In the genomic region with DNA sequence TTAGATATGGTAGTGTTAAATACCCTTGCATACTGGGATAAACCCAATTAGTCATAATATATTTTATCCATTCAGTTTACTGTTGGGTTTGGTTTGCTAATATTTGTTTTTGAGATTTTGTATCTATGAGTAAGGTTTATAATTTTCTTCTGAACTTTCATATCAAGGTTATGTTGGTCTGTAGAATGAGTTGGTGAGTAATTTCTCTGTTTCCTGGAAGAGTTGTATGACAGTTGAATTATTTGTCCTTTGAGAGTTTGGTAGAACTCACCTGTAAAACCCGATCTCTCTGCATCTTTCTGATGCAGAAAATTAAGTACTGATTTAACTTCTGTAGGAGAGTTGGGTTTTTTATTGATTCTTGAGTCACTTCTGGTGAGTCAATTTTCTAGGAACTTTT, we compare ENCODE assay signal across 20 cellular contexts. TPM values are rescaled to one million over a fixed set of nuclear protein-coding genes. Genes with fewer than 3 reads are reported as not detected.
A peak's percentile ranks its signal among the peaks of the same experiment; 100 is the strongest.
DNase-seq lines count a peak whose midpoint lies in the region; ATAC-seq and TF ChIP-seq lines count a peak whose summit lies in the region.
"Had no signal": no experiment of that assay in that cellular context is flagged by ENCODE, and none has a peak within 500 bp of the region (broad histone marks: within the 10 kb centered on the region; RNA-seq: fewer than 3 reads in every experiment).

No MANE protein-coding gene starts in this region.

- H3K9me3 ChIP-seq in HCT116 (ENCODE audit: control insufficient read depth in 1 of 2, insufficient read depth in 1 of 2, low read depth in 1 of 2, low read length in 2 of 2), result no peaks in the 10 kb centered on the region
- H3K9me3 ChIP-seq in body of pancreas, result no peaks in the 10 kb centered on the region
- no peaks in the 10 kb centered on the region for H3K9me3 ChIP-seq in hepatocyte (ENCODE audit: low read depth)

- H3K9me2 ChIP-seq in HCT116 (ENCODE audit: insufficient read depth), result no peaks in the 10 kb centered on the region
- H3K9me2 ChIP-seq in hepatocyte (replicated peaks; ENCODE audit: insufficient read depth), result no peaks in the 10 kb centered on the region

- no peaks in the 10 kb centered on the region for H3K36me3 ChIP-seq in HCT116 (ENCODE audit: control insufficient read depth in 1 of 2, insufficient read depth in 2 of 2, low read length in 2 of 2)
- no peaks in the 10 kb centered on the region for H3K36me3 ChIP-seq in body of pancreas (replicated peaks in 1 of 2; ENCODE audit: insufficient read depth in 1 of 2, low read depth in 2 of 2)
- no peaks in the 10 kb centered on the region for H3K36me3 ChIP-seq in hepatocyte (replicated peaks; ENCODE audit: insufficient read depth, low read depth)

- H3K9me3 Mint-ChIP-seq in activated T-cell treated with anti-CD3 and anti-CD28 coated beads, Interleukin-2, amount 50 U/mL, for 72 hours, result peaks cover 0 to 3% of the 10 kb centered on the region in 2 donors
- H3K9me3 Mint-ChIP-seq in T-helper 1 cell treated with Interleukin-12 subunit alpha and Interleukin-12 subunit beta and Interleukin-4 antibody, amounts not matched to agents 30 μg/mL and 1 μg/mL, for 36 hours, result peaks cover 10% of the 10 kb centered on the region
- H3K9me3 Mint-ChIP-seq: HFFc6 had no signal

- H3K27me3 ChIP-seq in HCT116 (ENCODE audit: insufficient read depth, low read length), result no peaks in the 10 kb centered on the region
- H3K27me3 ChIP-seq in body of pancreas, result no peaks in the 10 kb centered on the region
- no peaks in the 10 kb centered on the region for H3K27me3 ChIP-seq in hepatocyte

- H3K9ac ChIP-seq in HCT116 (ENCODE audit: low read length), result no peak overlapping the region
- H3K9ac ChIP-seq: KMS-11 had no signal

- H3K4me3 Mint-ChIP-seq in activated T-cell treated with anti-CD3 and anti-CD28 coated beads, Interleukin-2, amount 50 U/mL, for 72 hours, result peak overlapping the region; percentile 70 to 71
- H3K4me3 Mint-ChIP-seq in T-helper 1 cell treated with Interleukin-12 subunit alpha and Interleukin-12 subunit beta and Interleukin-4 antibody, amounts not matched to agents 30 μg/mL and 1 μg/mL, for 36 hours, result peak overlapping the region; percentile 1
- H3K4me3 Mint-ChIP-seq: HFFc6 had no signal

- intact Hi-C loops in HCT116 (cut with micrococcal nuclease) (no loop called here), body of pancreas (cut with DNase I) (no loop called here)

- CTCF ChIA-PET in HCT116 (lab: Charles Lee), result no interaction called here

- H3K4me1 Mint-ChIP-seq in activated T-cell treated with anti-CD3 and anti-CD28 coated beads, Interleukin-2, amount 50 U/mL, for 72 hours (ENCODE audit: low read depth), result peaks cover 29% of the 10 kb centered on the region
- H3K4me1 Mint-ChIP-seq in T-helper 1 cell treated with Interleukin-12 subunit alpha and Interleukin-12 subunit beta and Interleukin-4 antibody, amounts not matched to agents 30 μg/mL and 1 μg/mL, for 36 hours (ENCODE audit: low read depth), result peaks cover 18% of the 10 kb centered on the region

- H3K4me1 ChIP-seq in HCT116 (ENCODE audit: control insufficient read depth in 1 of 2, insufficient read depth in 2 of 2, low read length in 2 of 2), result no peaks in the 10 kb centered on the region
- H3K4me1 ChIP-seq in body of pancreas, result peaks cover 10% of the 10 kb centered on the region
- no peaks in the 10 kb centered on the region for H3K4me1 ChIP-seq in hepatocyte (ENCODE audit: insufficient read depth)

- H3K4me2 ChIP-seq in HCT116 (ENCODE audit: low read length) (no peak overlapping the region), hepatocyte (no peak overlapping the region)
- H3K4me2 ChIP-seq: KMS-11 had no signal

- TF ChIP-seq RAD21 in HCT116 (IDR thresholded peaks at IDR 0.05; ENCODE audit: low read depth), result no peak

- WGBS in body of pancreas, 2 donors, result 28 to 30% methylated on average over 1 of the region's 1 CpG
- WGBS in hepatocyte (ENCODE audit: low lambda C conversion rate, missing lambda C conversion rate), result 96% methylated on average over 1 of the region's 1 CpG

- H3K36me3 Mint-ChIP-seq in activated T-cell treated with anti-CD3 and anti-CD28 coated beads, Interleukin-2, amount 50 U/mL, for 72 hours (ENCODE audit: insufficient read depth in 2 of 2), result peaks cover 0 to 2% of the 10 kb centered on the region in 2 donors
- H3K36me3 Mint-ChIP-seq in T-helper 1 cell treated with Interleukin-12 subunit alpha and Interleukin-12 subunit beta and Interleukin-4 antibody, amounts not matched to agents 30 μg/mL and 1 μg/mL, for 36 hours (ENCODE audit: low read depth), result peaks cover 5% of the 10 kb centered on the region

- H3K27ac ChIP-seq in HCT116 (ENCODE audit: low read depth, low read length), result no peak overlapping the region
- peak overlapping the region in 3 of 4 donors; percentile 46 to 73 (median 58) for H3K27ac ChIP-seq in body of pancreas
- no peak overlapping the region for H3K27ac ChIP-seq in hepatocyte
- H3K27ac ChIP-seq: C4-2B, KMS-11 had no signal

- no peaks in the 10 kb centered on the region for H4K20me1 ChIP-seq in HCT116 (ENCODE audit: insufficient read depth)
- no peaks in the 10 kb centered on the region for H4K20me1 ChIP-seq in hepatocyte (ENCODE audit: insufficient read depth, poor library complexity, severe bottlenecking)

- H3K4me3 ChIP-seq in HCT116 (replicated peaks in 1 of 2; ENCODE audit: low read depth in 1 of 2, low read length in 2 of 2), result no peak overlapping the region
- no peak overlapping the region for H3K4me3 ChIP-seq in body of pancreas
- no peak overlapping the region for H3K4me3 ChIP-seq in hepatocyte

- peaks cover 41% of the 10 kb centered on the region for H3K27me3 Mint-ChIP-seq in activated T-cell treated with anti-CD3 and anti-CD28 coated beads, Interleukin-2, amount 50 U/mL, for 72 hours (ENCODE audit: low read depth)
- H3K27me3 Mint-ChIP-seq in T-helper 1 cell treated with Interleukin-12 subunit alpha and Interleukin-12 subunit beta and Interleukin-4 antibody, amounts not matched to agents 30 μg/mL and 1 μg/mL, for 36 hours (ENCODE audit: low read depth), result peaks cover 14% of the 10 kb centered on the region

- peak; percentile 90 to 92 for ATAC-seq in activated T-cell treated with anti-CD3 and anti-CD28 coated beads, Interleukin-2, amount 50 U/mL, for 72 hours (replicated peaks in 1 of 2)
- ATAC-seq in HCT116, result no peak
- peak; percentile 88 for ATAC-seq in body of pancreas
- no peak for ATAC-seq in HG03025 (IDR thresholded peaks at IDR 0.05; ENCODE audit: low FRiP score, unreplicated experiment)

- RAD21 ChIA-PET in HCT116 (lab: Charles Lee; ENCODE audit: low non-redundant PET in 1 of 2, low total read pairs in 2 of 2, uncharacterized antibody in 2 of 2, unreplicated experiment in 2 of 2), result no interaction called here

- POLR2A ChIA-PET in HCT116 (lab: Charles Lee), result no interaction called here

- no TSS peak for BruUV-seq in HCT116 (replicated peaks; lab: Mats Ljungman, UMichigan)

- no peak for DNase-seq in activated T-cell treated with anti-CD3 and anti-CD28 coated beads, Interleukin-2, amount 50 U/mL, for 72 hours
- DNase-seq in activated T-cell treated with anti-CD3 and anti-CD28 coated beads, Interleukin-2, amount 50 U/mL, for 48 hours, result no peak
- DNase-seq in HCT116 (ENCODE audit: low read depth, low spot score), result no peak
- DNase-seq in body of pancreas, result no peak
- no peak for DNase-seq in central memory CD4-positive, alpha-beta T cell
- DNase-seq in hepatocyte (ENCODE audit: low spot score), result no peak
- DNase-seq: AML-193; HFFc6; NCI-H1417; NCI-H187; NCI-H2107; NCI-H510A; NCI-H748 treated with DMSO at 0.1 percent for 48 hours; NK-92 treated with Interleukin-12 subunit alpha and Interleukin-12 subunit beta, amount 100 ng/mL, for 24 hours; Right ventricle myocardium superior had no signal

- H3K79me2 ChIP-seq in HCT116 (ENCODE audit: insufficient read depth, low read length) (no peaks in the 10 kb centered on the region), hepatocyte (no peaks in the 10 kb centered on the region)

- H3K27ac Mint-ChIP-seq in activated T-cell treated with anti-CD3 and anti-CD28 coated beads, Interleukin-2, amount 50 U/mL, for 72 hours, result peak overlapping the region; percentile 83
- peak overlapping the region; percentile 1 for H3K27ac Mint-ChIP-seq in T-helper 1 cell treated with Interleukin-12 subunit alpha and Interleukin-12 subunit beta and Interleukin-4 antibody, amounts not matched to agents 30 μg/mL and 1 μg/mL, for 36 hours
- H3K27ac Mint-ChIP-seq: HFFc6 had no signal

- H2AFZ ChIP-seq in HCT116 (ENCODE audit: low read depth, low read length, poor library complexity, severe bottlenecking) (peak overlapping the region; percentile 32), hepatocyte (no peak overlapping the region)

- TF ChIP-seq POLR2A in HCT116 (IDR thresholded peaks at IDR 0.05; ENCODE audit: borderline replicate concordance, extremely low read depth, insufficient read depth, insufficient read length) (no peak), body of pancreas (IDR thresholded peaks at IDR 0.05) (no peak)

- TF ChIP-seq CTCF in HCT116 (IDR thresholded peaks at IDR 0.05 in 2 of 3, conservative IDR thresholded peaks at IDR 0.05 in 1 of 3; ENCODE audit: borderline replicate concordance in 1 of 3, insufficient read depth in 1 of 3, low read depth in 2 of 3, low read length in 2 of 3), result no peak
- no peak for TF ChIP-seq CTCF in body of pancreas (IDR thresholded peaks at IDR 0.05)
- no peak for TF ChIP-seq CTCF in hepatocyte (IDR thresholded peaks at IDR 0.05; ENCODE audit: poor library complexity)

RNA-seq across cellular contexts. Expression of a gene that starts 20.4 kb away (rescaled TPM):
- total RNA-seq in activated T-cell treated with anti-CD3 and anti-CD28 coated beads, Interleukin-2, amount 50 U/mL, for 72 hours, result 1 to 10 TPM; 1.0 to 1.1 TPM
- total RNA-seq in HCT116 (2021; ENCODE audit: unreplicated experiment) (not detected), body of pancreas (not detected), hepatocyte (0.17 TPM in 1 of 2 replicates, not detected in the other)
- polyA plus RNA-seq in HCT116 (2012), result not detected in 2 replicates
- polyA plus RNA-seq in hepatocyte, result not detected in 2 replicates
- total RNA-seq: HFFc6, HT-29, Right ventricle myocardium superior had no signal

RNA-seq across cellular contexts. Expression of a gene that starts 46.1 kb away (rescaled TPM):
- 10 to 100 TPM; 15.8 to 25.9 TPM for total RNA-seq in activated T-cell treated with anti-CD3 and anti-CD28 coated beads, Interleukin-2, amount 50 U/mL, for 72 hours
- 12.6 TPM for total RNA-seq in HCT116 (2021; ENCODE audit: unreplicated experiment)
- 7.9 and 8.8 TPM in 2 replicates for polyA plus RNA-seq in HCT116 (2012)
- total RNA-seq in body of pancreas, result 10 to 100 TPM; 33.5 to 43.8 TPM
- 36.1 and 37.8 TPM in 2 replicates for total RNA-seq in hepatocyte
- 21.4 and 28.1 TPM in 2 replicates for polyA plus RNA-seq in hepatocyte

Comparison
In these comparisons a context has a peak if more than half of its experiments do, and no peak if none do; other contexts are left out.
1. ATAC-seq: peak in activated T-cell treated with anti-CD3 and anti-CD28 coated beads, Interleukin-2, amount 50 U/mL, for 72 hours (2 of 2) and body of pancreas (single experiment); none in HCT116 (single experiment) and HG03025 (single experiment).
2. H3K27ac ChIP-seq: peak in body of pancreas (3 of 4); none in HCT116 (single experiment) and hepatocyte (single experiment).